In the genomic region with DNA sequence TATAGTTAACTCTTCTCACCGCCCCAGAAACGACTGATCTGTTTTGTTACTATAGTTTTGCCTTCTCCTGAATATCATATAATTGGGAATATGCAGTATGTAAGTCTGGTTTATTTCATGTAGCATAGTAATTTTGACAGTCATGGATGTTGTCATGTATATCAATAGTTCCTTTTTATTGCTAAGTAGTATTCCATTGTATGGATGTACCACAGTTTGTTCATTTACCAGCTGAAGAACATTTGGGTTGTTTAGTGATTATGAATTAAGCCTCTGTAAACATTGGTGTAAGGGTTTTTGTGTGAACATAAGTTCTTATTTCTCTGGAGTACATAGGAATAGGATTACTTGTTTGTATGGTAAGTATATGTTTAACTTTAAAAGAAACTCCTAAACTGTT, we compare ENCODE assay signal across 33 cellular contexts. TPM values are rescaled to one million over a fixed set of nuclear protein-coding genes. Genes with fewer than 3 reads are reported as not detected.
"Had no signal": no experiment of that assay in that cellular context is flagged by ENCODE, and none has a peak within 500 bp of the region (broad histone marks: within the 10 kb centered on the region; RNA-seq: fewer than 3 reads in every experiment).

No MANE protein-coding gene starts in this region.

- H3K79me2 ChIP-seq: hepatocyte had no signal

- H3K4me2 ChIP-seq: hepatocyte had no signal

- FAIRE-seq: endometrium, endothelial cell of umbilical vein, frontal cortex had no signal

- H3K4me1 ChIP-seq: colonic mucosa, esophagus muscularis mucosa, esophagus squamous epithelium, foreskin keratinocyte, gastrocnemius medialis, gastroesophageal sphincter, heart left ventricle, heart right ventricle had no signal

- H3K27ac ChIP-seq: colonic mucosa, coronary artery, dorsolateral prefrontal cortex, epithelial cell of prostate, esophagus muscularis mucosa, esophagus squamous epithelium, foreskin keratinocyte, gastrocnemius medialis, gastroesophageal sphincter, heart left ventricle, heart right ventricle, hepatocyte had no signal

- H2AFZ ChIP-seq: hepatocyte had no signal

- H3K9me3 ChIP-seq: colonic mucosa, esophagus squamous epithelium, gastrocnemius medialis had no signal

- H3K4me3 ChIP-seq: colonic mucosa, coronary artery, dorsolateral prefrontal cortex, esophagus muscularis mucosa, esophagus squamous epithelium, gastrocnemius medialis, gastroesophageal sphincter, heart left ventricle, heart right ventricle, hepatocyte had no signal

- ATAC-seq: effector memory CD8-positive, alpha-beta T cell; esophagus mucosa; foreskin keratinocyte; gastrocnemius medialis; gastroesophageal sphincter; heart left ventricle; heart right ventricle had no signal

- DNase-seq: colonic mucosa; cortex of kidney; dermis blood vessel endothelial cell; dorsolateral prefrontal cortex; effector CD4-positive, alpha-beta T cell; effector CD8-positive, alpha-beta T cell; effector memory CD4-positive, alpha-beta T cell; effector memory CD8-positive, alpha-beta T cell; endodermal cell; erythroblast; esophagus squamous epithelium; foreskin fibroblast; foreskin keratinocyte; foreskin melanocyte; gastrocnemius medialis; glutamatergic neuron; head of caudate nucleus; heart left ventricle; heart right ventricle had no signal

- H3K27me3 ChIP-seq: colonic mucosa, foreskin keratinocyte, heart left ventricle, hepatocyte had no signal

- H3K36me3 ChIP-seq: colonic mucosa, esophagus muscularis mucosa, esophagus squamous epithelium, gastrocnemius medialis, gastroesophageal sphincter, heart left ventricle, heart right ventricle had no signal

RNA-seq across cellular contexts. Expression of a gene that starts 55.5 kb away (rescaled TPM):
- total RNA-seq: dermis blood vessel endothelial cell, dermis microvascular lymphatic vessel endothelial cell, endodermal cell, endothelial cell of umbilical vein, epithelial cell of proximal tubule, esophagus muscularis mucosa, fibroblast of lung, fibroblast of villous mesenchyme, foreskin keratinocyte, gastrocnemius medialis, gastroesophageal sphincter, glomerular endothelial cell, heart left ventricle, heart right ventricle, hepatocyte had no signal
- polyA plus RNA-seq: endothelial cell of umbilical vein, foreskin keratinocyte, heart left ventricle, heart right ventricle had no signal
